8 cellular contexts compared by ENCODE assay signal in the genomic region with DNA sequence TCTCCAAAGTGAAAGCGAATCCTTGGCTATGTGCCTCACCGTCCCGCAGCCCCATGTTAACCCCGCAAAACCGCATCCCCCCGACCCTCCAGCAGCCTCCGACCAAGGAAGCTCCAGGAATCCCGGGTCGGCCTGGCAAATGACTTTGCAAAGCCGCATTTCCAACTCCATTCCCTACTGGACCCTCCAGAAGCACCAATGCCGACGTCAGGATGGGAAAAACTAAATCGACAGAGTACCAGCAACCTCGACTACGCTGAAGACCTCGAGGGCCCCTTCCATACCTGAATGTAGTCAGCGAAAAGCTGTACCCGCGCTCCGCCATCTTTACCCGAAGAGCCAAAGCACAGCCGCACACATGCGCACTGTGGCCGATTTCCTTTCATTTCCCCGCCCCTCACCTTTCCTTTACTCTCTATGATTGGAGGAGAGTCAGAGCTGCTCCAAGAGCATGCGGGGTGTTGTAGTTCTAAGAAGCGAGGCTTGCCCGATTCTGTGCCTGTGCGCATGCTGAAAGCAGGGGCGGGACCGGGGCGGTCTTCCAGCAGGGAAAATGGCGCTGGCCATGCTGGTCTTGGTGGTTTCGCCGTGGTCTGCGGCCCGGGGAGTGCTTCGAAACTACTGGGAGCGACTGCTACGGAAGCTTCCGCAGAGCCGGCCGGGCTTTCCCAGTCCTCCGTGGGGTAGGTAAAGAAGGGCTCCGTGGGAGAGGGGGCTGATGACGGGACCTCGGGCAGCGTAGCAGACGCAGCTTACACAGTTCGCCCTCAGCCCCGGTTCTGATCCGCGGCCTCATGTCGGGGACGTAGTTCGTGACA.
DNase-seq lines count a peak whose midpoint lies in the region; ATAC-seq and TF ChIP-seq lines count a peak whose summit lies in the region.

A gene (plus strand): TSS at position 543 of the 818 bp plus-strand sequence. CDS start 11 bp downstream, at position 554.
A gene (minus strand): TSS at position 341 of the 818 bp plus-strand sequence. CDS start 16 bp downstream, at position 325.

- H3K4me1 ChIP-seq in ES-I3 (ENCODE audit: insufficient read depth, low read length) (peaks cover 9% of the 10 kb centered on the region), HAP-1 (peaks cover 14% of the 10 kb centered on the region), MM.1S (ENCODE audit: low read length) (peaks cover 42% of the 10 kb centered on the region)

- in situ Hi-C loops in HAP-1 (cut with MboI; ENCODE audit: low sequenced_read_pairs): loop anchor here (25.0 kb wide), 1 partner anchor 505 kb away; no protein-coding TSS in a partner anchor

- H4K20me1 ChIP-seq in MM.1S (ENCODE audit: insufficient read depth, low read length): peaks cover 29% of the 10 kb centered on the region

- peak; percentile 100 for ATAC-seq in stimulated activated naive CD8-positive, alpha-beta T cell treated with anti-CD3 and anti-CD28 coated beads, Interleukin-15, amount 100 ng/mL, for 72 hours

- H3K9ac ChIP-seq in ES-I3 (ENCODE audit: low read depth, low read length) (peak within 1 kb of the TSS; percentile 93), MM.1S (ENCODE audit: low read length) (peak within 1 kb of the TSS; percentile 86)

- H3K36me3 ChIP-seq in ES-I3 (ENCODE audit: insufficient read depth, low read length): peaks cover 12% of the 10 kb centered on the region
- peaks cover 23% of the 10 kb centered on the region for H3K36me3 ChIP-seq in HAP-1 (replicated peaks)
- H3K36me3 ChIP-seq in MM.1S (replicated peaks; ENCODE audit: insufficient read depth, low read length): peaks cover 8% of the 10 kb centered on the region

- peak; percentile 95 to 97 for DNase-seq in HAP-1 (ENCODE audit: low spot score in 2 of 2)
- DNase-seq in MM.1S: peak; percentile 99
- DNase-seq in SIG-M5 (lab: John Stamatoyannopoulos, UW): peak; percentile 96
- DNase-seq in activated gamma-delta T cell (lab: John Stamatoyannopoulos, UW): peak; percentile 88
- peak; percentile 95 for DNase-seq in fibroblast of the conjunctiva (ENCODE audit: low read depth)
- peak; percentile 92 for DNase-seq in nephron progenitor cell
- DNase-seq in stimulated activated naive CD8-positive, alpha-beta T cell treated with anti-CD3 and anti-CD28 coated beads, Interleukin-15, amount 100 ng/mL, for 72 hours: peak; percentile 90 to 95

- peaks cover 90% of the 10 kb centered on the region for H3K79me2 ChIP-seq in MM.1S (ENCODE audit: low read length)

- peak within 1 kb of the TSS; percentile 75 for H3K27ac ChIP-seq in MM.1S (ENCODE audit: low read length)

- peak within 1 kb of the TSS; percentile 86 for H3K4me2 ChIP-seq in MM.1S (ENCODE audit: low read depth, low read length)

- H3K9me3 Mint-ChIP-seq in nephron progenitor cell: no peaks in the 10 kb centered on the region
- no peaks in the 10 kb centered on the region for H3K9me3 Mint-ChIP-seq in stimulated activated naive CD8-positive, alpha-beta T cell treated with anti-CD3 and anti-CD28 coated beads, Interleukin-15, amount 100 ng/mL, for 72 hours

- peaks cover 17% of the 10 kb centered on the region for H3K36me3 Mint-ChIP-seq in nephron progenitor cell (ENCODE audit: low read depth)

- no peaks in the 10 kb centered on the region for H3K9me2 ChIP-seq in MM.1S (replicated peaks; ENCODE audit: insufficient read depth, low read length)

- peaks cover 14% of the 10 kb centered on the region for H3F3A ChIP-seq in MM.1S (ENCODE audit: insufficient read depth, low read length)

- H3K9me3 ChIP-seq in ES-I3 (ENCODE audit: control insufficient read depth, insufficient read depth, low read length): no peaks in the 10 kb centered on the region
- H3K9me3 ChIP-seq in HAP-1: no peaks in the 10 kb centered on the region
- H3K9me3 ChIP-seq in MM.1S (replicated peaks; ENCODE audit: insufficient read depth, low read length): no peaks in the 10 kb centered on the region

- H2AFZ ChIP-seq in MM.1S (ENCODE audit: low read length): peak within 1 kb of the TSS; percentile 53

- TF ChIP-seq CTCF in MM.1S (IDR thresholded peaks at IDR 0.05; ENCODE audit: low read length): no peak
- TF ChIP-seq CTCF in nephron progenitor cell (IDR thresholded peaks at IDR 0.05): no peak

- H3K4me3 ChIP-seq in HAP-1 (peak within 1 kb of the TSS; percentile 83), MM.1S (ENCODE audit: low read length) (peak within 1 kb of the TSS; percentile 85)

- H3K27me3 ChIP-seq in HAP-1 (ENCODE audit: low read depth) (no peaks in the 10 kb centered on the region), MM.1S (replicated peaks; ENCODE audit: insufficient read depth, low read length) (no peaks in the 10 kb centered on the region)

- peaks cover 4% of the 10 kb centered on the region for H3K27me3 Mint-ChIP-seq in nephron progenitor cell (ENCODE audit: low read depth, poor library complexity)
- H3K27me3 Mint-ChIP-seq in stimulated activated naive CD8-positive, alpha-beta T cell treated with anti-CD3 and anti-CD28 coated beads, Interleukin-15, amount 100 ng/mL, for 72 hours: no peaks in the 10 kb centered on the region

- peak within 1 kb of the TSS; percentile 99 for H3K4me3 Mint-ChIP-seq in nephron progenitor cell
- peak within 1 kb of the TSS; percentile 97 to 99 for H3K4me3 Mint-ChIP-seq in stimulated activated naive CD8-positive, alpha-beta T cell treated with anti-CD3 and anti-CD28 coated beads, Interleukin-15, amount 100 ng/mL, for 72 hours

- H3K4me1 Mint-ChIP-seq in nephron progenitor cell: peaks cover 49% of the 10 kb centered on the region
- peaks cover 61% of the 10 kb centered on the region for H3K4me1 Mint-ChIP-seq in stimulated activated naive CD8-positive, alpha-beta T cell treated with anti-CD3 and anti-CD28 coated beads, Interleukin-15, amount 100 ng/mL, for 72 hours

- peak within 1 kb of the TSS; percentile 98 for H3K27ac Mint-ChIP-seq in nephron progenitor cell
- H3K27ac Mint-ChIP-seq in stimulated activated naive CD8-positive, alpha-beta T cell treated with anti-CD3 and anti-CD28 coated beads, Interleukin-15, amount 100 ng/mL, for 72 hours: peak within 1 kb of the TSS; percentile 100

Comparison
In these comparisons a context has a peak if more than half of its experiments do, and no peak if none do; other contexts are left out.
1. Peak in every context shown above with its lines: DNase-seq, ATAC-seq, H3K4me3 ChIP-seq and H3K27ac ChIP-seq.